9 cellular contexts compared by ENCODE assay signal in genomic region chr15:65420975-65421359, GRCh38. TPM values are rescaled to one million over a fixed set of nuclear protein-coding genes. Genes with fewer than 3 reads are reported as not detected.
A peak's percentile ranks its signal among the peaks of the same experiment; 100 is the strongest.
DNase-seq lines count a peak whose midpoint lies in the region; ATAC-seq and TF ChIP-seq lines count a peak whose summit lies in the region.
"Had no signal": no experiment of that assay in that cellular context is flagged by ENCODE, and none has a peak within 500 bp of the region (broad histone marks: within the 10 kb centered on the region; RNA-seq: fewer than 3 reads in every experiment).

No MANE protein-coding gene starts in this region.

- H3K23ac ChIP-seq in neuronal stem cell (ENCODE audit: low read depth, low read length, poor library complexity): no peak overlapping the region

- peaks cover 72 to 97% of the 10 kb centered on the region in 2 donors for H3K27me3 Mint-ChIP-seq in effector memory CD8-positive, alpha-beta T cell

- H3K4me3 ChIP-seq in ACC112 (ENCODE audit: low read depth, low read length) (0 out of 2 replicates have a peak overlapping the region, but pooled peaks have one; percentile 77), MM.1S (ENCODE audit: low read length) (0 out of 2 replicates have a peak overlapping the region, but pooled peaks have one; percentile 45), foreskin fibroblast (ENCODE audit: low read depth in 1 of 2, low read length in 2 of 2) (peak overlapping the region; percentile 62 to 78), neuronal stem cell (ENCODE audit: low read length in 2 of 2) (peak overlapping the region; percentile 65 to 92)

- DNase-seq in MM.1S (no peak), foreskin fibroblast (no peak), neuronal stem cell (ENCODE audit: low spot score) (no peak), GM13977 (ENCODE audit: low spot score) (no peak), NCI-H1048 (lab: John Stamatoyannopoulos, UW) (no peak)
- DNase-seq in effector memory CD8-positive, alpha-beta T cell: no peak

- H3K4me3 Mint-ChIP-seq in effector memory CD8-positive, alpha-beta T cell: peak overlapping the region in 1 of 2 donors; percentile 15

- no peak overlapping the region for H3K27ac ChIP-seq in ACC112 (ENCODE audit: low read depth, low read length)
- no peak overlapping the region for H3K27ac ChIP-seq in MM.1S (ENCODE audit: low read length)
- H3K27ac ChIP-seq in neuronal stem cell (replicated peaks; ENCODE audit: low read length): peak overlapping the region; percentile 100

- H3K9ac ChIP-seq in MM.1S (ENCODE audit: low read length) (no peak overlapping the region), neuronal stem cell (ENCODE audit: low read depth, low read length, poor library complexity) (peak overlapping the region; percentile 71)

- H3K9me3 ChIP-seq in MM.1S (replicated peaks; ENCODE audit: insufficient read depth, low read length): no peaks in the 10 kb centered on the region
- no peaks in the 10 kb centered on the region for H3K9me3 ChIP-seq in neuronal stem cell (replicated peaks in 1 of 2; ENCODE audit: control insufficient read depth in 2 of 2, insufficient read depth in 1 of 2, low read depth in 1 of 2, low read length in 2 of 2)

- H3F3A ChIP-seq in MM.1S (ENCODE audit: insufficient read depth, low read length): no peaks in the 10 kb centered on the region

- H3K4me1 ChIP-seq in ACC112 (ENCODE audit: control insufficient read depth, insufficient read depth, low read length, unreplicated experiment) (peaks cover 9% of the 10 kb centered on the region), MM.1S (ENCODE audit: low read length) (peaks cover 5% of the 10 kb centered on the region; the same call in 1 of the 2 replicates), neuronal stem cell (ENCODE audit: control insufficient read depth in 2 of 2, insufficient read depth in 1 of 2, low read depth in 1 of 2, low read length in 2 of 2) (peaks cover 39 to 43% of the 10 kb centered on the region in 2 donors)

- no peak overlapping the region for H2AFZ ChIP-seq in ACC112 (ENCODE audit: low read length, unreplicated experiment)
- H2AFZ ChIP-seq in MM.1S (ENCODE audit: low read length): no peak overlapping the region
- H2AFZ ChIP-seq in neuronal stem cell (ENCODE audit: low read length): peak overlapping the region; percentile 92

- H2BK12ac ChIP-seq in neuronal stem cell (ENCODE audit: low read length): no peak overlapping the region

- peaks cover 7% of the 10 kb centered on the region for H3K79me1 ChIP-seq in neuronal stem cell (ENCODE audit: low read depth, low read length)

- no peaks in the 10 kb centered on the region for H4K20me1 ChIP-seq in MM.1S (ENCODE audit: insufficient read depth, low read length)

- H4K8ac ChIP-seq in neuronal stem cell (ENCODE audit: low read depth, low read length): no peak overlapping the region

- H3K9me2 ChIP-seq in MM.1S (replicated peaks; ENCODE audit: insufficient read depth, low read length): no peaks in the 10 kb centered on the region

- H2AK5ac ChIP-seq in neuronal stem cell (ENCODE audit: low read depth, low read length): peak overlapping the region; percentile 23

- H3K4me2 ChIP-seq in MM.1S (ENCODE audit: low read depth, low read length): 0 out of 2 replicates have a peak overlapping the region, but pooled peaks have one; percentile 88
- H3K4me2 ChIP-seq in neuronal stem cell (ENCODE audit: insufficient read depth, low read length, poor library complexity, severe bottlenecking): peak overlapping the region; percentile 100

- no peak overlapping the region for H4K91ac ChIP-seq in neuronal stem cell (ENCODE audit: low read depth, low read length, poor library complexity)

- H3K4ac ChIP-seq in neuronal stem cell (ENCODE audit: low read length): no peak overlapping the region

- H2BK15ac ChIP-seq in neuronal stem cell (ENCODE audit: low read length): peak overlapping the region; percentile 57

- no peaks in the 10 kb centered on the region for H3K9me3 Mint-ChIP-seq in effector memory CD8-positive, alpha-beta T cell

- no peak overlapping the region for H3K14ac ChIP-seq in neuronal stem cell (ENCODE audit: low read length)

- peaks cover 9 to 10% of the 10 kb centered on the region in 2 donors for H3K4me1 Mint-ChIP-seq in effector memory CD8-positive, alpha-beta T cell (ENCODE audit: low read depth in 2 of 2)

- no peaks in the 10 kb centered on the region for H3K79me2 ChIP-seq in ACC112 (ENCODE audit: control insufficient read depth, insufficient read depth, low read length, unreplicated experiment)
- no peaks in the 10 kb centered on the region for H3K79me2 ChIP-seq in MM.1S (ENCODE audit: low read length)

- H2BK5ac ChIP-seq in neuronal stem cell (ENCODE audit: low read length): peak overlapping the region; percentile 1

- H3K36me3 ChIP-seq in ACC112 (ENCODE audit: insufficient read depth, low read length): no peaks in the 10 kb centered on the region
- H3K36me3 ChIP-seq in MM.1S (replicated peaks; ENCODE audit: insufficient read depth, low read length): no peaks in the 10 kb centered on the region
- H3K36me3 ChIP-seq in neuronal stem cell (replicated peaks in 1 of 2; ENCODE audit: control insufficient read depth in 2 of 2, insufficient read depth in 2 of 2, low read length in 2 of 2): peaks cover 0 to 16% of the 10 kb centered on the region in 2 donors

- WGBS in neuronal stem cell (ENCODE audit: extremely low coverage in 2 of 2, insufficient read length in 2 of 2, insufficient replicate concordance in 1 of 2), 2 donors: no CpG with 5 or more reads among the region's 17 CpGs

- ATAC-seq in HG03196 (IDR thresholded peaks at IDR 0.05; ENCODE audit: unreplicated experiment): no peak
- ATAC-seq in effector memory CD8-positive, alpha-beta T cell (replicated peaks): no peak

- H3K18ac ChIP-seq in neuronal stem cell (ENCODE audit: low read length): peak overlapping the region; percentile 95

- TF ChIP-seq CTCF in MM.1S (IDR thresholded peaks at IDR 0.05; ENCODE audit: low read length): no peak
- no peak for TF ChIP-seq CTCF in foreskin fibroblast (IDR thresholded peaks at IDR 0.05; ENCODE audit: low read depth, low read length)
- no peak for TF ChIP-seq CTCF in GM13977 (IDR thresholded peaks at IDR 0.05; ENCODE audit: extremely low read depth, insufficient read depth, missing control alignments)

- H3K36me3 Mint-ChIP-seq in effector memory CD8-positive, alpha-beta T cell (ENCODE audit: insufficient read depth): peaks cover 3% of the 10 kb centered on the region

- no peak overlapping the region for H3K27ac Mint-ChIP-seq in effector memory CD8-positive, alpha-beta T cell

- H2BK120ac ChIP-seq in neuronal stem cell (ENCODE audit: low read depth, low read length): peak overlapping the region; percentile 33

- H3K27me3 ChIP-seq in ACC112 (ENCODE audit: insufficient read depth, low read length) (peaks cover 49% of the 10 kb centered on the region), MM.1S (replicated peaks; ENCODE audit: insufficient read depth, low read length) (peaks cover 45% of the 10 kb centered on the region), neuronal stem cell (ENCODE audit: control insufficient read depth in 3 of 3, insufficient read depth in 3 of 3, low read depth in 1 of 3, low read length in 3 of 3) (no peaks in the 10 kb centered on the region)

- in situ Hi-C loops in GM13977 (cut with MboI; ENCODE audit: low pct_unique_long_range_greater_than_20kb, low sequenced_read_pairs, unreplicated experiment): no loop called here

RNA-seq across cellular contexts. Expression of gene IGDCC4, which starts 1.8 kb away (rescaled TPM):
- 17.1 TPM for polyA plus RNA-seq in neuronal stem cell (2013, experiment 1 of 2)
- polyA plus RNA-seq in neuronal stem cell (2013, experiment 2 of 2): 17.4 TPM
- polyA plus RNA-seq: CD14-positive monocyte had no signal

RNA-seq across cellular contexts. Expression of gene IGDCC3, which starts 43.2 kb away (rescaled TPM):
- polyA plus RNA-seq in neuronal stem cell (2013, experiment 1 of 2): 69.2 TPM
- polyA plus RNA-seq in neuronal stem cell (2013, experiment 2 of 2): 70.9 TPM
- polyA plus RNA-seq: CD14-positive monocyte had no signal
